Comparison of ENCODE assay signal across 11 cellular contexts in the genomic region with DNA sequence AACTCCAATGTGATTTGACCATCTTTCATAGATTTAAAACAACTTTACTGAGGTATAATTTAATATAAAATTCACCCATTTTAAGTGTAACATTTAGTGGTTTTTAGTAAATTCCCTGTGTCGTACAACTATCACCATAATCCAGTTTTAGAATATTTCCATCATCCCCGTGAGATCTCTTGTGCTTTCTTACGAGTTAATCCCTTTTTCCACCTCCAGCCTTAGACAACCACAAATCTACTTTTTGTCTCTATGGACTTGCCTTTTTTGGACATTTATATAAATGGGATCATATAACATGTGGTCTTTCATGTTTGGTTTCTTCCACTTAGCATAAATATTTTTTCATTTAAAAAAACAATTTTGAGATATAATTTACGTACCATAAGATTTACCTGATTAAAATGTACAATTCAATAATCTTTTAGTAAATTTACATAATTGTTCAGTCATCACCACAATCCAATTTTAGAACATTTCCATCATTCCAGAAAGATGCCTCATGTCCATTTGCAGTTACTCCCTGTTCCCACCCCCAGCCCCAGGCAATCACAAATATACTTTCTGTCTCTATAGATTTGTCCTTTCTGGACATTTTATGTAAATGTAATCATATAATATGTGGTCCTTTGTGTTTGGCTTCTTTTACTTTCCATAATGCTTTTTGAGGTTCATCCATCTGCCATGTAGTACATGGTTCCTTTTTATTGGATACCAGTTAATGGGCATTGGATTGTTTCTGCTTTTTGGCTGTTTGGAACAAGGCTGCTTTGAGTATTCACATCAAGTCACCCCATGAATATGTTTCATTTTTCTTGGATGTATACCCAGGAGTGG. TPM values are rescaled to one million over a fixed set of nuclear protein-coding genes. Genes with fewer than 3 reads are reported as not detected.
A peak's percentile ranks its signal among the peaks of the same experiment; 100 is the strongest.
DNase-seq lines count a peak whose midpoint lies in the region; FAIRE-seq and TF ChIP-seq lines count a peak whose summit lies in the region.
"Had no signal": no experiment of that assay in that cellular context is flagged by ENCODE, and none has a peak within 500 bp of the region (broad histone marks: within the 10 kb centered on the region; RNA-seq: fewer than 3 reads in every experiment).

No MANE protein-coding gene starts in this region.

- peak overlapping the region; percentile 24; the same call in 1 of the 2 replicates for H3K4me3 ChIP-seq in AG04449 (ENCODE audit: low read depth, low read length)

- DNase-seq in AG04449 (ENCODE audit: low read depth, low spot score) (no peak), HCEC 1CT (peak; percentile 80), glutamatergic neuron (no peak), mesothelial cell of epicardium (ENCODE audit: low spot score in 2 of 2, unreplicated experiment in 2 of 2) (no peak), NCI-H748 treated with DMSO at 0.1 percent for 48 hours (lab: John Stamatoyannopoulos, UW) (no peak), frontal cortex (ENCODE audit: low spot score in 2 of 2) (no peak), anterior cingulate cortex (lab: John Stamatoyannopoulos, UW) (no peak)
- no peak for DNase-seq in activated T-helper 1 cell treated with anti-CD3 and anti-CD28 coated beads, Interleukin-12 subunit alpha, Interleukin-12 subunit beta, Interleukin-2, Interleukin-4 antibody, amounts not matched to agents 30 ng/mL and 10 ng/mL and 1 ng/mL, durations not matched to agents 14 hours and 24 hours and 36 hours (ENCODE audit: low spot score)
- DNase-seq: central memory CD4-positive, alpha-beta T cell; DMS 273 treated with DMSO at 0.1 percent for 48 hours; NCI-H774 had no signal

- CTCF ChIA-PET in AG04449 (lab: Yijun Ruan, JAX) = interaction anchor here (1.3 kb wide), 1 partner anchor 178 kb away, joined by 6 read pairs; a partner anchor contains a TSS

- intact Hi-C loops in activated T-helper 1 cell treated with anti-CD3 and anti-CD28 coated beads, Interleukin-12 subunit alpha, Interleukin-12 subunit beta, Interleukin-2, Interleukin-4 antibody, amounts not matched to agents 30 ng/mL and 10 ng/mL and 1 ng/mL, durations not matched to agents 14 hours and 24 hours and 36 hours (cut with micrococcal nuclease) = loop anchor here (10.0 kb wide), 2 partner anchors 286 to 1216 kb away; a partner anchor contains a TSS

- H3K27me3 Mint-ChIP-seq in activated T-helper 1 cell treated with anti-CD3 and anti-CD28 coated beads, Interleukin-12 subunit alpha, Interleukin-12 subunit beta, Interleukin-2, Interleukin-4 antibody, amounts not matched to agents 30 ng/mL and 10 ng/mL and 1 ng/mL, durations not matched to agents 14 hours and 24 hours and 36 hours (ENCODE audit: insufficient read depth) = no peaks in the 10 kb centered on the region
- H3K27me3 Mint-ChIP-seq in glutamatergic neuron (ENCODE audit: unreplicated experiment) = peaks cover 8% of the 10 kb centered on the region
- H3K27me3 Mint-ChIP-seq in mesothelial cell of epicardium (ENCODE audit: low read depth) = no peaks in the 10 kb centered on the region

- FAIRE-seq in frontal cortex (lab: Jason Lieb, UNC) = no peak

- peak overlapping the region; percentile 45 for H3K4me3 Mint-ChIP-seq in activated T-helper 1 cell treated with anti-CD3 and anti-CD28 coated beads, Interleukin-12 subunit alpha, Interleukin-12 subunit beta, Interleukin-2, Interleukin-4 antibody, amounts not matched to agents 30 ng/mL and 10 ng/mL and 1 ng/mL, durations not matched to agents 14 hours and 24 hours and 36 hours
- H3K4me3 Mint-ChIP-seq in glutamatergic neuron (ENCODE audit: unreplicated experiment) (peak overlapping the region; percentile 81), mesothelial cell of epicardium (no peak overlapping the region)

- H3K36me3 Mint-ChIP-seq in activated T-helper 1 cell treated with anti-CD3 and anti-CD28 coated beads, Interleukin-12 subunit alpha, Interleukin-12 subunit beta, Interleukin-2, Interleukin-4 antibody, amounts not matched to agents 30 ng/mL and 10 ng/mL and 1 ng/mL, durations not matched to agents 14 hours and 24 hours and 36 hours (ENCODE audit: low read depth) = peaks cover 19% of the 10 kb centered on the region
- H3K36me3 Mint-ChIP-seq in glutamatergic neuron (ENCODE audit: unreplicated experiment) = no peaks in the 10 kb centered on the region
- no peaks in the 10 kb centered on the region for H3K36me3 Mint-ChIP-seq in mesothelial cell of epicardium

- H3K27ac Mint-ChIP-seq in activated T-helper 1 cell treated with anti-CD3 and anti-CD28 coated beads, Interleukin-12 subunit alpha, Interleukin-12 subunit beta, Interleukin-2, Interleukin-4 antibody, amounts not matched to agents 30 ng/mL and 10 ng/mL and 1 ng/mL, durations not matched to agents 14 hours and 24 hours and 36 hours = peak overlapping the region; percentile 9
- no peak overlapping the region for H3K27ac Mint-ChIP-seq in glutamatergic neuron (ENCODE audit: unreplicated experiment)
- H3K27ac Mint-ChIP-seq in mesothelial cell of epicardium = no peak overlapping the region

- H3K4me1 Mint-ChIP-seq in activated T-helper 1 cell treated with anti-CD3 and anti-CD28 coated beads, Interleukin-12 subunit alpha, Interleukin-12 subunit beta, Interleukin-2, Interleukin-4 antibody, amounts not matched to agents 30 ng/mL and 10 ng/mL and 1 ng/mL, durations not matched to agents 14 hours and 24 hours and 36 hours (ENCODE audit: low read depth) = peaks cover 65% of the 10 kb centered on the region
- H3K4me1 Mint-ChIP-seq in glutamatergic neuron (ENCODE audit: low read depth, unreplicated experiment) (peaks cover 26% of the 10 kb centered on the region), mesothelial cell of epicardium (peaks cover 25% of the 10 kb centered on the region)

- POLR2A ChIA-PET in AG04449 (lab: Yijun Ruan, JAX) = no interaction called here

- TF ChIP-seq CTCF in AG04449 (IDR thresholded peaks at IDR 0.05; ENCODE audit: insufficient read depth, low read length, missing control alignments) (no peak), glutamatergic neuron (IDR thresholded peaks at IDR 0.05; ENCODE audit: partially characterized antibody, unreplicated experiment) (no peak), mesothelial cell of epicardium (IDR thresholded peaks at IDR 0.05; ENCODE audit: unreplicated experiment) (no peak)

- no peaks in the 10 kb centered on the region for H3K9me3 Mint-ChIP-seq in activated T-helper 1 cell treated with anti-CD3 and anti-CD28 coated beads, Interleukin-12 subunit alpha, Interleukin-12 subunit beta, Interleukin-2, Interleukin-4 antibody, amounts not matched to agents 30 ng/mL and 10 ng/mL and 1 ng/mL, durations not matched to agents 14 hours and 24 hours and 36 hours
- H3K9me3 Mint-ChIP-seq in glutamatergic neuron (ENCODE audit: unreplicated experiment) = peaks cover 11% of the 10 kb centered on the region
- H3K9me3 Mint-ChIP-seq in mesothelial cell of epicardium = no peaks in the 10 kb centered on the region

RNA-seq across cellular contexts. Expression of a gene that starts 3.0 kb away (rescaled TPM):
- 48.6 and 50.8 TPM in 2 replicates for total RNA-seq in activated T-helper 1 cell treated with anti-CD3 and anti-CD28 coated beads, Interleukin-12 subunit alpha, Interleukin-12 subunit beta, Interleukin-2, Interleukin-4 antibody, amounts not matched to agents 30 ng/mL and 10 ng/mL and 1 ng/mL, durations not matched to agents 14 hours and 24 hours and 36 hours
- total RNA-seq in glutamatergic neuron (ENCODE audit: unreplicated experiment) (80.7 TPM), mesothelial cell of epicardium (42.3 to 43.2 TPM (median 42.6 TPM) in 3 replicates), frontal cortex (51.0 TPM)

RNA-seq across cellular contexts. Expression of a gene that starts 29.9 kb away (rescaled TPM):
- 38.6 and 42.1 TPM in 2 replicates for total RNA-seq in activated T-helper 1 cell treated with anti-CD3 and anti-CD28 coated beads, Interleukin-12 subunit alpha, Interleukin-12 subunit beta, Interleukin-2, Interleukin-4 antibody, amounts not matched to agents 30 ng/mL and 10 ng/mL and 1 ng/mL, durations not matched to agents 14 hours and 24 hours and 36 hours
- total RNA-seq in glutamatergic neuron (ENCODE audit: unreplicated experiment) (58.0 TPM), mesothelial cell of epicardium (27.3 to 33.1 TPM (median 28.1 TPM) in 3 replicates), frontal cortex (3.7 TPM)

RNA-seq across cellular contexts. Expression of a gene that starts 31.4 kb away (rescaled TPM):
- 69.3 and 73.4 TPM in 2 replicates for total RNA-seq in activated T-helper 1 cell treated with anti-CD3 and anti-CD28 coated beads, Interleukin-12 subunit alpha, Interleukin-12 subunit beta, Interleukin-2, Interleukin-4 antibody, amounts not matched to agents 30 ng/mL and 10 ng/mL and 1 ng/mL, durations not matched to agents 14 hours and 24 hours and 36 hours
- total RNA-seq in glutamatergic neuron (ENCODE audit: unreplicated experiment) (89.8 TPM), mesothelial cell of epicardium (52.7 to 57.7 TPM (median 53.2 TPM) in 3 replicates), frontal cortex (30.2 TPM)
